ENCODE assay signal across 9 cellular contexts in genomic region chr14:53715390-53715730, GRCh38.
DNase-seq lines count a peak whose midpoint lies in the region; ATAC-seq and TF ChIP-seq lines count a peak whose summit lies in the region.
"Had no signal": no experiment of that assay in that cellular context is flagged by ENCODE, and none has a peak within 500 bp of the region (broad histone marks: within the 10 kb centered on the region; RNA-seq: fewer than 3 reads in every experiment).

No MANE protein-coding gene starts in this region.

- peak overlapping the region; percentile 61 for H3K9ac ChIP-seq in mesenchymal stem cell (ENCODE audit: low read length)

- peak; percentile 23 for DNase-seq in MG63
- no peak for DNase-seq in esophagus muscularis mucosa (ENCODE audit: extremely low spot score)
- DNase-seq in mesenchymal stem cell, result peak; percentile 73
- DNase-seq in vagina (ENCODE audit: extremely low spot score in 2 of 2), result no peak
- DNase-seq in HuH-7 (ENCODE audit: low spot score), result no peak
- no peak for DNase-seq in natural killer cell
- DNase-seq: NCI-H1436 had no signal

- TF ChIP-seq POLR2A in esophagus muscularis mucosa (IDR thresholded peaks at IDR 0.05; ENCODE audit: low read depth) (no peak), vagina (IDR thresholded peaks at IDR 0.05) (no peak)

- H3K4me3 ChIP-seq in MG63 (no peak overlapping the region), esophagus muscularis mucosa (peak overlapping the region in 2 of 4 donors; percentile 17 to 39), mesenchymal stem cell (ENCODE audit: insufficient read depth in 1 of 2, low read depth in 1 of 2, low read length in 2 of 2) (peak overlapping the region in 1 of 2 experiments; percentile 71), vagina (peak overlapping the region; percentile 21 to 32)
- H3K4me3 ChIP-seq: prostate gland had no signal

- no peaks in the 10 kb centered on the region for H3K27me3 Mint-ChIP-seq in natural killer cell (ENCODE audit: low read depth in 2 of 2)

- H3K4me3 Mint-ChIP-seq in natural killer cell, result no peak overlapping the region

- peaks cover 10 to 11% of the 10 kb centered on the region in 2 donors for H3K9me3 Mint-ChIP-seq in natural killer cell

- TF ChIP-seq EP300 in esophagus muscularis mucosa (IDR thresholded peaks at IDR 0.05), result no peak

- H3K27ac ChIP-seq in esophagus muscularis mucosa (replicated peaks in 1 of 4) (peak overlapping the region; percentile 10 to 55 (median 29)), mesenchymal stem cell (ENCODE audit: low read length, poor library complexity, severe bottlenecking) (peak overlapping the region; percentile 0), vagina (peak overlapping the region; percentile 33)
- H3K27ac ChIP-seq: prostate gland had no signal

- H3K9me3 ChIP-seq in MG63, result no peaks in the 10 kb centered on the region
- H3K9me3 ChIP-seq in esophagus muscularis mucosa, result no peaks in the 10 kb centered on the region
- H3K9me3 ChIP-seq in mesenchymal stem cell (ENCODE audit: control insufficient read depth, low read length), result no peaks in the 10 kb centered on the region
- H3K9me3 ChIP-seq in vagina, result no peaks in the 10 kb centered on the region
- H3K9me3 ChIP-seq: prostate gland had no signal

- H2BK12ac ChIP-seq in mesenchymal stem cell (ENCODE audit: low read length in 2 of 2), result no peak overlapping the region

- H2BK15ac ChIP-seq in mesenchymal stem cell (ENCODE audit: low read depth, poor library complexity, severe bottlenecking), result no peak overlapping the region

- ATAC-seq in natural killer cell (no peak), HG02870 (IDR thresholded peaks at IDR 0.05; ENCODE audit: unreplicated experiment) (no peak)

- H3K4me1 Mint-ChIP-seq in natural killer cell, result no peaks in the 10 kb centered on the region

- H4K91ac ChIP-seq in mesenchymal stem cell (ENCODE audit: low read length), result no peak overlapping the region

- no peak overlapping the region for H2BK120ac ChIP-seq in mesenchymal stem cell (ENCODE audit: low read depth, low read length)

- H3K79me1 ChIP-seq in mesenchymal stem cell (replicated peaks; ENCODE audit: low read length, poor library complexity, severe bottlenecking), result no peaks in the 10 kb centered on the region

- no peak overlapping the region for H3K4ac ChIP-seq in mesenchymal stem cell (ENCODE audit: low read depth in 1 of 2, low read length in 2 of 2)

- no peaks in the 10 kb centered on the region for H3K36me3 ChIP-seq in MG63
- no peaks in the 10 kb centered on the region for H3K36me3 ChIP-seq in esophagus muscularis mucosa
- H3K36me3 ChIP-seq in mesenchymal stem cell (ENCODE audit: control insufficient read depth in 1 of 2, insufficient read depth in 2 of 2, low read depth in 1 of 2, low read length in 2 of 2), result no peaks in the 10 kb centered on the region
- no peaks in the 10 kb centered on the region for H3K36me3 ChIP-seq in vagina
- H3K36me3 ChIP-seq: prostate gland had no signal

- H3K36me3 Mint-ChIP-seq in natural killer cell, result no peaks in the 10 kb centered on the region

- H3K27me3 ChIP-seq in MG63 (no peaks in the 10 kb centered on the region), esophagus muscularis mucosa (no peaks in the 10 kb centered on the region), mesenchymal stem cell (ENCODE audit: control insufficient read depth in 1 of 2, insufficient read depth in 1 of 2, low read length in 2 of 2) (peaks cover 0 to 8% of the 10 kb centered on the region in 2 experiments), vagina (no peaks in the 10 kb centered on the region)

- no peak overlapping the region for H2AFZ ChIP-seq in mesenchymal stem cell (ENCODE audit: low read depth, low read length)

- 48% methylated on average over 1 of the region's 1 CpG for WGBS in esophagus muscularis mucosa
- WGBS in mesenchymal stem cell, result 0% methylated on average over 1 of the region's 1 CpG

- no peak overlapping the region for H2AK5ac ChIP-seq in mesenchymal stem cell (ENCODE audit: low read length, severe bottlenecking)

- H3K27ac Mint-ChIP-seq in natural killer cell, result no peak overlapping the region

- peaks cover 0 to 8% (median 3%) of the 10 kb centered on the region in 4 donors for H3K4me1 ChIP-seq in esophagus muscularis mucosa
- H3K4me1 ChIP-seq in mesenchymal stem cell (ENCODE audit: control insufficient read depth, insufficient read depth, low read depth, low read length), result no peaks in the 10 kb centered on the region
- peaks cover 17% of the 10 kb centered on the region for H3K4me1 ChIP-seq in vagina
- H3K4me1 ChIP-seq: prostate gland had no signal

- TF ChIP-seq CTCF in esophagus muscularis mucosa (IDR thresholded peaks at IDR 0.05), result no peak
- TF ChIP-seq CTCF in vagina (IDR thresholded peaks at IDR 0.05), result no peak
- no peak for TF ChIP-seq CTCF in natural killer cell (IDR thresholded peaks at IDR 0.05)

- no peak overlapping the region for H3K14ac ChIP-seq in mesenchymal stem cell (ENCODE audit: low read length in 2 of 2)

- H3K23ac ChIP-seq in mesenchymal stem cell (ENCODE audit: low read length in 2 of 2), result no peak overlapping the region

- H3K4me2 ChIP-seq in mesenchymal stem cell (ENCODE audit: low read length, poor library complexity, severe bottlenecking), result no peak overlapping the region

- intact Hi-C loops in esophagus muscularis mucosa (cut with DNase I), result no loop called here
- intact Hi-C loops in vagina (cut with DNase I), result no loop called here
- intact Hi-C loops in natural killer cell (cut with micrococcal nuclease), result no loop called here

- no peak overlapping the region for H4K8ac ChIP-seq in mesenchymal stem cell (ENCODE audit: low read length)

- no peak overlapping the region for H2BK5ac ChIP-seq in mesenchymal stem cell (ENCODE audit: low read depth, low read length, poor library complexity, severe bottlenecking)

- no peak overlapping the region for H3K18ac ChIP-seq in mesenchymal stem cell (ENCODE audit: low read depth in 1 of 2, low read length in 2 of 2)

Comparison
In these comparisons a context has a peak if more than half of its experiments do, and no peak if none do; other contexts are left out.
1. DNase-seq: peak in MG63 (single experiment) and mesenchymal stem cell (single experiment); none in esophagus muscularis mucosa (single experiment), vagina (0 of 2), HuH-7 (single experiment) and natural killer cell (single experiment).
2. Peak in every context shown above with its lines, with median percentiles within 50 percentile points of each other: H3K27ac ChIP-seq.